24 cellular contexts compared by ENCODE assay signal in the genomic region with DNA sequence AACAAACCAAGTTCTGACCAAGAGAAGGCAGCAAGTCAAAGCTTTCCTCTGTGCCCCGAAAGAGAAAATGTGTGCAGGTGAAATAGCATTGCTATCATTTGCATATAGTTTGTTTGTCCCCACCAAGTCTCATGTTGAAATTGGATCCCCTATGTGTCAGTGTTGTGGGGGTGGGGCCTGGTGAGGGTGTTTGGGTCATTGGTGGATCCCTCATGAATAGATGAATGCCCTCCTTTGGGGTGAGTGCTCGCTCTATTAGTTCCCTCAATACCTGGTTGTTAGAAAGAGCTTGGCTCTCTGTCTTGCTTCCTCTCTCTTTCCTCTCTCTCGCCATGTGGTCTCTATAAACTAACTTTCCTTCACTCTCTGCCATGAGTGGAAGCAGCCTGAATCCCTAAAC. TPM values are rescaled to one million over a fixed set of nuclear protein-coding genes. Genes with fewer than 3 reads are reported as not detected.
"Had no signal": no experiment of that assay in that cellular context is flagged by ENCODE, and none has a peak within 500 bp of the region (broad histone marks: within the 10 kb centered on the region; RNA-seq: fewer than 3 reads in every experiment).

No MANE protein-coding gene starts in this region.

- H3K4me3 Mint-ChIP-seq: activated CD8-positive, alpha-beta T cell treated with anti-CD3 and anti-CD28 coated beads for 36 hours; activated naive CD4-positive, alpha-beta T cell treated with anti-CD3 and anti-CD28 coated beads, Interleukin-2, amount 50 U/mL, for 24 hours; activated naive CD8-positive, alpha-beta T cell treated with anti-CD3 and anti-CD28 coated beads, Interleukin-2, amount 50 U/mL, for 24 hours; activated T-cell treated with anti-CD3 and anti-CD28 coated beads, Interleukin-2, amount 50 U/mL, for 24 hours; activated T-helper 1 cell treated with anti-CD3 and anti-CD28 coated beads, Interleukin-12 subunit alpha, Interleukin-12 subunit beta, Interleukin-2, Interleukin-4 antibody, amounts not matched to agents 30 ng/mL and 10 ng/mL and 1 ng/mL, durations not matched to agents 14 hours and 24 hours and 36 hours; brain; T-helper 17 cell had no signal

- DNase-seq: activated CD4-positive, alpha-beta T cell treated with anti-CD3 and anti-CD28 coated beads for 4 hours; activated CD8-positive, alpha-beta T cell treated with anti-CD3 and anti-CD28 coated beads for 36 hours; activated effector memory CD4-positive, alpha-beta T cell treated with Interleukin-2 at 50 U/mL for 16 hours; activated naive CD4-positive, alpha-beta T cell; activated naive CD8-positive, alpha-beta T cell treated with anti-CD3 and anti-CD28 coated beads, Interleukin-2, amount 50 U/mL, for 24 hours; activated T-cell treated with anti-CD3 and anti-CD28 coated beads, Interleukin-2, amount 50 U/mL, for 24 hours; amniotic stem cell; KG1; NCI-H1048; NCI-H146; NCI-H1930; NCI-H2171; NCI-H226; NCI-H69; PC-3; SHP77 treated with DMSO at 0.1 percent for 48 hours; T-helper 17 cell; T-helper 9 cell had no signal

- H3K9me3 Mint-ChIP-seq: activated CD8-positive, alpha-beta T cell treated with anti-CD3 and anti-CD28 coated beads for 36 hours; activated naive CD4-positive, alpha-beta T cell treated with anti-CD3 and anti-CD28 coated beads, Interleukin-2, amount 50 U/mL, for 24 hours; activated naive CD8-positive, alpha-beta T cell treated with anti-CD3 and anti-CD28 coated beads, Interleukin-2, amount 50 U/mL, for 24 hours; activated T-cell treated with anti-CD3 and anti-CD28 coated beads, Interleukin-2, amount 50 U/mL, for 24 hours; activated T-helper 1 cell treated with anti-CD3 and anti-CD28 coated beads, Interleukin-12 subunit alpha, Interleukin-12 subunit beta, Interleukin-2, Interleukin-4 antibody, amounts not matched to agents 30 ng/mL and 10 ng/mL and 1 ng/mL, durations not matched to agents 14 hours and 24 hours and 36 hours had no signal

- H3K27ac Mint-ChIP-seq: activated CD8-positive, alpha-beta T cell treated with anti-CD3 and anti-CD28 coated beads for 36 hours; activated naive CD4-positive, alpha-beta T cell treated with anti-CD3 and anti-CD28 coated beads, Interleukin-2, amount 50 U/mL, for 24 hours; activated naive CD8-positive, alpha-beta T cell treated with anti-CD3 and anti-CD28 coated beads, Interleukin-2, amount 50 U/mL, for 24 hours; activated T-cell treated with anti-CD3 and anti-CD28 coated beads, Interleukin-2, amount 50 U/mL, for 24 hours; activated T-helper 1 cell treated with anti-CD3 and anti-CD28 coated beads, Interleukin-12 subunit alpha, Interleukin-12 subunit beta, Interleukin-2, Interleukin-4 antibody, amounts not matched to agents 30 ng/mL and 10 ng/mL and 1 ng/mL, durations not matched to agents 14 hours and 24 hours and 36 hours; brain; T-helper 17 cell had no signal

- H3K36me3 Mint-ChIP-seq: activated naive CD4-positive, alpha-beta T cell treated with anti-CD3 and anti-CD28 coated beads, Interleukin-2, amount 50 U/mL, for 24 hours; brain had no signal

- ATAC-seq: activated CD8-positive, alpha-beta T cell treated with anti-CD3 and anti-CD28 coated beads for 36 hours; activated naive CD8-positive, alpha-beta T cell treated with anti-CD3 and anti-CD28 coated beads, Interleukin-2, amount 50 U/mL, for 24 hours; PC-3; T-helper 17 cell had no signal

- H3K4me1 Mint-ChIP-seq: activated naive CD4-positive, alpha-beta T cell treated with anti-CD3 and anti-CD28 coated beads, Interleukin-2, amount 50 U/mL, for 24 hours; activated naive CD8-positive, alpha-beta T cell treated with anti-CD3 and anti-CD28 coated beads, Interleukin-2, amount 50 U/mL, for 24 hours; T-helper 17 cell had no signal

RNA-seq across cellular contexts. Expression of a gene that starts 43.9 kb away (rescaled TPM):
- total RNA-seq: activated CD8-positive, alpha-beta T cell treated with anti-CD3 and anti-CD28 coated beads for 36 hours; activated T-helper 1 cell treated with anti-CD3 and anti-CD28 coated beads, Interleukin-12 subunit alpha, Interleukin-12 subunit beta, Interleukin-2, Interleukin-4 antibody, amounts not matched to agents 30 ng/mL and 10 ng/mL and 1 ng/mL, durations not matched to agents 14 hours and 24 hours and 36 hours; M059J; NCI-H460; PC-3; SK-MEL-5; T-helper 17 cell had no signal
